22 cellular contexts compared by ENCODE assay signal in genomic region chr10:80139290-80139689, GRCh38. TPM values are rescaled to one million over a fixed set of nuclear protein-coding genes. Genes with fewer than 3 reads are reported as not detected.
A peak's percentile ranks its signal among the peaks of the same experiment; 100 is the strongest.
DNase-seq lines count a peak whose midpoint lies in the region; ATAC-seq, FAIRE-seq and TF ChIP-seq lines count a peak whose summit lies in the region.
"Had no signal": no experiment of that assay in that cellular context is flagged by ENCODE, and none has a peak within 500 bp of the region (broad histone marks: within the 10 kb centered on the region; RNA-seq: fewer than 3 reads in every experiment).

No MANE protein-coding gene starts in this region.

- no peaks in the 10 kb centered on the region for H3K27me3 ChIP-seq in right atrium auricular region
- peaks cover 0 to 3% (median 0%) of the 10 kb centered on the region in 7 donors for H3K27me3 ChIP-seq in heart right ventricle
- no peaks in the 10 kb centered on the region for H3K27me3 ChIP-seq in SK-N-SH (ENCODE audit: insufficient read depth)
- no peaks in the 10 kb centered on the region for H3K27me3 ChIP-seq in pancreas
- H3K27me3 ChIP-seq: BLaER1 had no signal

- H3K9ac ChIP-seq in SK-N-SH, result no peak overlapping the region
- H3K9ac ChIP-seq: BLaER1 had no signal

- H3K36me3 ChIP-seq in right atrium auricular region (no peaks in the 10 kb centered on the region), heart right ventricle (peaks cover 0 to 12% (median 0%) of the 10 kb centered on the region in 9 donors), SK-N-SH (replicated peaks in 1 of 2; ENCODE audit: control insufficient read depth in 1 of 2, insufficient read depth in 2 of 2, low read length in 1 of 2) (no peaks in the 10 kb centered on the region), pancreas (no peaks in the 10 kb centered on the region)
- H3K36me3 ChIP-seq: BLaER1 had no signal

- POLR2A ChIA-PET in SK-N-SH (lab: Yijun Ruan, JAX), result no interaction called here

- TF ChIP-seq EP300 in SK-N-SH (IDR thresholded peaks at IDR 0.05; ENCODE audit: borderline replicate concordance in 1 of 2, low read depth in 1 of 2, low read length in 1 of 2), result no peak

- no peak for TF ChIP-seq RAD21 in SK-N-SH (IDR thresholded peaks at IDR 0.05; ENCODE audit: low read length)

- H3K4me1 ChIP-seq in right atrium auricular region (peaks cover 0 to 34% of the 10 kb centered on the region in 2 donors), heart right ventricle (peaks cover 11 to 65% (median 33%) of the 10 kb centered on the region in 9 donors), SK-N-SH (ENCODE audit: control insufficient read depth in 1 of 2, insufficient read depth in 2 of 2, low read depth in 1 of 2, low read length in 1 of 2) (peaks cover 4 to 5% of the 10 kb centered on the region in 2 experiments; a peak in 2 of 4 replicates), pancreas (peaks cover 0 to 5% (median 5%) of the 10 kb centered on the region in 3 donors)

- intact Hi-C loops in heart right ventricle (cut with DNase I) (loop anchor here in 1 of 10 donors (5.0 kb wide), 1 partner anchor 62 kb away; the partner anchor contains the start of gene TMEM254), pancreas (cut with DNase I) (no loop called here)

- H3K9me3 ChIP-seq in right atrium auricular region (no peaks in the 10 kb centered on the region), heart right ventricle (no peaks in the 10 kb centered on the region), SK-N-SH (no peaks in the 10 kb centered on the region), pancreas (no peaks in the 10 kb centered on the region)
- H3K9me3 ChIP-seq: BLaER1 had no signal

- H3K27ac ChIP-seq in right atrium auricular region (no peak overlapping the region), heart right ventricle (no peak overlapping the region), SK-N-SH (ENCODE audit: low read depth in 2 of 2, low read length in 1 of 2) (no peak overlapping the region), pancreas (no peak overlapping the region)
- H3K27ac ChIP-seq: BLaER1 had no signal

- no peaks in the 10 kb centered on the region for H3K9me2 ChIP-seq in SK-N-SH

- WGBS in heart right ventricle, 2 donors, result 73 to 84% methylated on average over 2 of the region's 2 CpGs
- 59% methylated on average over 2 of the region's 2 CpGs for WGBS in SK-N-SH (ENCODE audit: low lambda C conversion rate)
- WGBS in pancreas, 2 donors, result 62 to 70% methylated on average over 2 of the region's 2 CpGs

- H3K27me3 Mint-ChIP-seq in chondrocyte (ENCODE audit: low read depth) (no peaks in the 10 kb centered on the region), neural crest cell (ENCODE audit: low read depth) (peaks cover 5% of the 10 kb centered on the region)

- H3K27ac Mint-ChIP-seq in chondrocyte (ENCODE audit: unreplicated experiment), result no peak overlapping the region
- H3K27ac Mint-ChIP-seq in neural crest cell (ENCODE audit: unreplicated experiment), result peak overlapping the region; percentile 57
- H3K27ac Mint-ChIP-seq: CD14-positive monocyte; CD8-positive, alpha-beta T cell; H9 had no signal

- no peak for FAIRE-seq in pancreas (lab: Jason Lieb, UNC)
- FAIRE-seq: GM12878, GM19239, H1, HepG2 had no signal

- CTCF ChIA-PET in SK-N-SH (lab: Yijun Ruan, JAX), result no interaction called here

- H3K36me3 Mint-ChIP-seq in chondrocyte (ENCODE audit: low read depth), result peaks cover 22% of the 10 kb centered on the region
- H3K36me3 Mint-ChIP-seq in neural crest cell (ENCODE audit: low read depth), result no peaks in the 10 kb centered on the region
- H3K36me3 Mint-ChIP-seq: CD14-positive monocyte; CD8-positive, alpha-beta T cell had no signal

- H3K79me2 ChIP-seq in SK-N-SH (ENCODE audit: insufficient read depth), result no peaks in the 10 kb centered on the region

- DNase-seq in right atrium auricular region (ENCODE audit: low spot score), result peak; percentile 30
- DNase-seq in heart right ventricle, result no peak
- peak; percentile 20 for DNase-seq in chondrocyte (ENCODE audit: low spot score)
- no peak for DNase-seq in neural crest cell (ENCODE audit: low read depth, low spot score)
- DNase-seq in SK-N-SH, result no peak
- no peak for DNase-seq in NCI-H1105 (lab: John Stamatoyannopoulos, UW)
- DNase-seq in pancreas, result no peak
- DNase-seq: 8988T; CD8-positive, alpha-beta T cell; DMS 273 treated with DMSO at 0.1 percent for 48 hours; DMS53; DND-41; EL; H9 had no signal

- no peak for TF ChIP-seq CTCF in right atrium auricular region (IDR thresholded peaks at IDR 0.05)
- TF ChIP-seq CTCF in heart right ventricle (IDR thresholded peaks at IDR 0.05), result no peak
- TF ChIP-seq CTCF in chondrocyte (IDR thresholded peaks at IDR 0.05), result no peak
- TF ChIP-seq CTCF in neural crest cell (conservative IDR thresholded peaks at IDR 0.05), result no peak
- TF ChIP-seq CTCF in SK-N-SH (IDR thresholded peaks at IDR 0.05), result no peak
- no peak for TF ChIP-seq CTCF in pancreas (IDR thresholded peaks at IDR 0.05)

- H3K9me3 Mint-ChIP-seq in chondrocyte (ENCODE audit: low read depth) (no peaks in the 10 kb centered on the region), neural crest cell (no peaks in the 10 kb centered on the region)
- H3K9me3 Mint-ChIP-seq: CD14-positive monocyte; CD8-positive, alpha-beta T cell had no signal

- H2AFZ ChIP-seq in SK-N-SH (ENCODE audit: low read depth), result no peak overlapping the region

- H3K4me3 ChIP-seq in right atrium auricular region, result no peak overlapping the region
- H3K4me3 ChIP-seq in heart right ventricle, result no peak overlapping the region
- H3K4me3 ChIP-seq in SK-N-SH (ENCODE audit: low read depth in 2 of 2, low read length in 1 of 2), result no peak overlapping the region
- no peak overlapping the region for H3K4me3 ChIP-seq in pancreas
- H3K4me3 ChIP-seq: BLaER1, GM12878 had no signal

- H3K4me2 ChIP-seq in SK-N-SH, result no peak overlapping the region
- H3K4me2 ChIP-seq: BLaER1 had no signal

- no peaks in the 10 kb centered on the region for H3F3A ChIP-seq in SK-N-SH (replicated peaks; ENCODE audit: insufficient read depth)

- no peaks in the 10 kb centered on the region for H4K20me1 ChIP-seq in SK-N-SH (ENCODE audit: insufficient read depth)
- H4K20me1 ChIP-seq: BLaER1 had no signal

- H3K4me1 Mint-ChIP-seq in chondrocyte (ENCODE audit: low read depth) (peaks cover 52% of the 10 kb centered on the region), neural crest cell (peaks cover 39% of the 10 kb centered on the region)

- ATAC-seq in heart right ventricle (no peak), GM18519 (IDR thresholded peaks at IDR 0.05; ENCODE audit: low FRiP score, unreplicated experiment) (no peak), pancreas (no peak)
- ATAC-seq: CD8-positive, alpha-beta T cell; GM12878; HepG2 had no signal

- H3K4me3 Mint-ChIP-seq in chondrocyte (ENCODE audit: unreplicated experiment), result no peak overlapping the region
- no peak overlapping the region for H3K4me3 Mint-ChIP-seq in neural crest cell
- H3K4me3 Mint-ChIP-seq: CD14-positive monocyte; CD8-positive, alpha-beta T cell; H9 had no signal

TF ChIP-seq in SK-N-SH, 30 proteins besides CTCF, POLR2A, EP300 and RAD21 (continues in another document):
- TF ChIP-seq RFX5 (IDR thresholded peaks at IDR 0.05; ENCODE audit: low read length), result no peak
- no peak for TF ChIP-seq NRF1 (IDR thresholded peaks at IDR 0.05; ENCODE audit: low read depth, low read length)
- no peak for TF ChIP-seq MXI1 (IDR thresholded peaks at IDR 0.05; ENCODE audit: low read depth, low read length)
- TF ChIP-seq FOXJ3 (CRISPR knock-in tag; IDR thresholded peaks at IDR 0.05), result no peak
- no peak for TF ChIP-seq PBX3 (IDR thresholded peaks at IDR 0.05)
- TF ChIP-seq TAF1 (IDR thresholded peaks at IDR 0.05; ENCODE audit: borderline replicate concordance, low read depth, low read length), result no peak
- no peak for TF ChIP-seq IRF3 (IDR thresholded peaks at IDR 0.05; ENCODE audit: low read depth, low read length)
- TF ChIP-seq, protein P1, sequence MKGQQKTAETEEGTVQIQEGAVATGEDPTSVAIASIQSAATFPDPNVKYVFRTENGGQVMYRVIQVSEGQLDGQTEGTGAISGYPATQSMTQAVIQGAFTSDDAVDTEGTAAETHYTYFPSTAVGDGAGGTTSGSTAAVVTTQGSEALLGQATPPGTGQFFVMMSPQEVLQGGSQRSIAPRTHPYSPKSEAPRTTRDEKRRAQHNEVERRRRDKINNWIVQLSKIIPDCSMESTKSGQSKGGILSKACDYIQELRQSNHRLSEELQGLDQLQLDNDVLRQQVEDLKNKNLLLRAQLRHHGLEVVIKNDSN (IDR thresholded peaks at IDR 0.05; ENCODE audit: borderline replicate concordance, low read depth), result no peak
- TF ChIP-seq RXRA (IDR thresholded peaks at IDR 0.05; ENCODE audit: borderline replicate concordance, low read depth), result no peak
- no peak for TF ChIP-seq FOSL2 (IDR thresholded peaks at IDR 0.05; ENCODE audit: borderline replicate concordance, low read depth)
- TF ChIP-seq YY1 (IDR thresholded peaks at IDR 0.05; ENCODE audit: low read depth), result no peak
- TF ChIP-seq ELF1 (IDR thresholded peaks at IDR 0.05), result no peak

RNA-seq across cellular contexts. Expression of gene PLAC9, which starts 6.8 kb away (rescaled TPM):
- 10 to 100 TPM; 25.5 to 36.3 TPM for total RNA-seq in right atrium auricular region
- total RNA-seq in heart right ventricle, result 10 to 100 TPM; 16.8 to 41.7 (median 26.8) TPM
- 100 to 1,000 TPM in 1 of 2 donors, 10 to 100 TPM in 1; 63.7 to 129 TPM for polyA plus RNA-seq in heart right ventricle
- total RNA-seq in chondrocyte, result 121 to 198 TPM (median 193 TPM) in 3 replicates
- 24.1 and 27.5 TPM in 2 replicates for total RNA-seq in neural crest cell
- 0.21 TPM in 1 of 2 replicates, not detected in the other for polyA plus RNA-seq in SK-N-SH (2012; rRNA removed)
- polyA plus RNA-seq in SK-N-SH (2012; cell fraction: cytosol; rRNA removed), result 0.10 and 0.29 TPM in 2 replicates
- 0.14 and 0.62 TPM in 2 replicates for polyA plus RNA-seq in SK-N-SH (2012; cell fraction: nucleus; rRNA removed)
- total RNA-seq in pancreas, result 1 to 10 TPM in 4 of 6 donors, under 1 TPM in 2; 0.63 to 6.7 (median 2.8) TPM
- 10 to 100 TPM in 1 of 2 donors, 1 to 10 TPM in 1; 7.6 to 14.6 TPM for polyA plus RNA-seq in pancreas
- total RNA-seq: A673; CD8-positive, alpha-beta T cell; GM12878; HepG2 had no signal
- polyA plus RNA-seq: CD14-positive monocyte, GM12878, HepG2 had no signal

Comparison
In these comparisons a context has a peak if more than half of its experiments do, and no peak if none do; other contexts are left out.
1. DNase-seq: peak in right atrium auricular region (single experiment) and chondrocyte (single experiment); none in heart right ventricle (0 of 2), neural crest cell (single experiment), SK-N-SH (single experiment), NCI-H1105 (single experiment) and pancreas (0 of 6).